21 cellular contexts compared by ENCODE assay signal in the genomic region with DNA sequence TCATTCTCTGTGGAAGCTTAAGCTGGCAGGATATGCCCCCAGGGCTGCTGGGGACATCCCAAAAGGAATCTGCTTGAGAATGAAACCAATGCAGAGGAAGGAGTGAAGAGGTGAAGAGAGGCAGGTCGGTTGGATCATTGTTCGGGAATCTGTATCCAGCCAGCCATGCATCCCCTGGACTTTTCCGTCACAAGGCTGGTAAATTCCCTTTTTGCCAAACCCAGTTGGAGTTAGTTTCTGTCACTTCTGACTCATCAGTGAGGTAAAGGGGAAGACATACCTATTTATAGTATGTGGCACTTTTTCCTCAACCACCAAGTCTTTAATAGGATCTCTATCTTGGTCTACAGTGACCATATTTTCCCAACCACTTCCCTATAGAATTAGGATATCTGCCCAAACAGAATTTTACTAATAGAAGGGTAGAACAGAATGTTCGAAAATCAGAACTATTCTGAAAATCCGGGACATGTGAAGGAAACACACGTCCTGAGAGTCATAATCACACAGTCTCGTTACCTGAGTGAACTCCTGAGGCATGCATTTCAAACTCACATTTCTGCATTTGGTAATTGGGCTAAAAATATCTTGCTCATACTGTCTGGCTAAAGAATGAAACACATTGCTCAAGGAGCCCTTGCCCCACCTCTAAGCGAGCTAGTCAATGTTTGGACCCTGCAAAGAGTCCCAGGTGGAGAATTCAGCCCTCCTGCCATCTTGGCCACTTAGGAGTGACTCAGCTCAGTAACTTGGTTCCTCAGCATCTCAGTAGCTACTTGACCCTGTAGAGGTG.
A peak's percentile ranks its signal among the peaks of the same experiment; 100 is the strongest.
DNase-seq lines count a peak whose midpoint lies in the region; ATAC-seq, FAIRE-seq and TF ChIP-seq lines count a peak whose summit lies in the region.
"Had no signal": no experiment of that assay in that cellular context is flagged by ENCODE, and none has a peak within 500 bp of the region (broad histone marks: within the 10 kb centered on the region; RNA-seq: fewer than 3 reads in every experiment).

No MANE protein-coding gene starts in this region.

- peaks cover 23% of the 10 kb centered on the region for H3K4me1 ChIP-seq in keratinocyte (ENCODE audit: control insufficient read depth, extremely low read depth, insufficient read depth, low read length)
- H3K4me1 ChIP-seq: vagina had no signal

- dilution Hi-C loops in keratinocyte (cut with MboI; ENCODE audit: extremely low pct_ligation_motif_present, low sequenced_read_pairs): no loop called here

- DNase-seq in AG20443 (ENCODE audit: low spot score) (peak; percentile 13), LHCN-M2 (ENCODE audit: low read depth) (peak; percentile 56), bronchial epithelial cell (ENCODE audit: low read depth) (peak; percentile 93), keratinocyte (ENCODE audit: low read depth, low spot score) (peak; percentile 83), SIG-M5 treated with dmso at 0.1 percent for 504 hours (lab: John Stamatoyannopoulos, UW; ENCODE audit: unreplicated experiment) (no peak)
- no peak for DNase-seq in stimulated activated CD4-positive, alpha-beta T cell treated with anti-CD3 and anti-CD28 coated beads, Interleukin-15, amount 100 ng/mL, for 24 hours
- DNase-seq: activated CD4-positive, CD25-positive, alpha-beta regulatory T cell treated with anti-CD3 and anti-CD28 coated beads, Interleukin-2, amount 50 U/mL, for 72 hours; activated T-cell treated with anti-CD3 and anti-CD28 coated beads, Interleukin-2, amount 50 U/mL, for 24 hours; anterior cingulate cortex; DMS79 treated with DMSO at 0.1 percent for 48 hours; mucosa of descending colon; NCI-H146; NCI-H774; posterior cingulate gyrus; stimulated activated CD4-positive, alpha-beta T cell treated with anti-CD3 and anti-CD28 coated beads, Interleukin-4, amount 100 ng/mL, for 24 hours; stimulated activated naive CD4-positive, alpha-beta T cell had no signal

- H3K9ac ChIP-seq in keratinocyte (ENCODE audit: control insufficient read depth, extremely low read depth, insufficient read depth, low read length): peak overlapping the region; percentile 57

- H3K27me3 ChIP-seq in bronchial epithelial cell (ENCODE audit: control insufficient read depth, insufficient read depth, low read length) (no peaks in the 10 kb centered on the region), keratinocyte (ENCODE audit: control insufficient read depth, extremely low read depth, insufficient read depth, low read length) (no peaks in the 10 kb centered on the region)
- H3K27me3 ChIP-seq: vagina had no signal

- peak overlapping the region; percentile 76 for H3K27ac ChIP-seq in keratinocyte (ENCODE audit: control insufficient read depth, insufficient read depth, low read length)
- H3K27ac ChIP-seq: vagina had no signal

- H4K20me1 ChIP-seq in keratinocyte (ENCODE audit: control insufficient read depth, extremely low read depth, insufficient read depth, low read length): no peaks in the 10 kb centered on the region

- H3K36me3 ChIP-seq in bronchial epithelial cell (ENCODE audit: control insufficient read depth, insufficient read depth, low read length): no peaks in the 10 kb centered on the region
- H3K36me3 ChIP-seq in keratinocyte (ENCODE audit: control insufficient read depth in 2 of 2, extremely low read depth in 1 of 2, insufficient read depth in 2 of 2, low read length in 2 of 2): no peaks in the 10 kb centered on the region
- H3K36me3 ChIP-seq: vagina had no signal

- no peak for TF ChIP-seq CTCF in bronchial epithelial cell (IDR thresholded peaks at IDR 0.05; ENCODE audit: insufficient read depth, low read length, severe bottlenecking)
- no peak for TF ChIP-seq CTCF in keratinocyte (optimal IDR thresholded peaks at IDR 0.05 in 1 of 3, IDR thresholded peaks at IDR 0.05 in 1 of 3, conservative IDR thresholded peaks at IDR 0.05 in 1 of 3; ENCODE audit: extremely low read depth in 1 of 3, insufficient read depth in 2 of 3, low read length in 3 of 3)

- H3K79me2 ChIP-seq in keratinocyte (ENCODE audit: control insufficient read depth, insufficient read depth, low read length): no peaks in the 10 kb centered on the region

- H3K4me2 ChIP-seq in keratinocyte (ENCODE audit: control insufficient read depth, extremely low read depth, insufficient read depth, low read depth, low read length): peak overlapping the region; percentile 65

- no peak overlapping the region for H3K4me3 ChIP-seq in bronchial epithelial cell (ENCODE audit: low read depth, low read length)
- H3K4me3 ChIP-seq in keratinocyte (ENCODE audit: control insufficient read depth in 2 of 3, extremely low read depth in 1 of 3, insufficient read depth in 2 of 3, low read depth in 1 of 3, low read length in 3 of 3): peak overlapping the region in 1 of 3 experiments; percentile 46
- H3K4me3 ChIP-seq: mucosa of descending colon, vagina had no signal

- no peaks in the 10 kb centered on the region for H3K9me1 ChIP-seq in keratinocyte (ENCODE audit: control insufficient read depth, extremely low read depth, insufficient read depth, low read length)

- ATAC-seq in HG02759 (IDR thresholded peaks at IDR 0.05; ENCODE audit: unreplicated experiment): no peak
- ATAC-seq in HG02840 (IDR thresholded peaks at IDR 0.05; ENCODE audit: low FRiP score, unreplicated experiment): no peak
- ATAC-seq: HCT116, mucosa of descending colon had no signal

- no peaks in the 10 kb centered on the region for H3K9me3 ChIP-seq in keratinocyte (ENCODE audit: control insufficient read depth, low read depth, low read length)
- H3K9me3 ChIP-seq: mucosa of descending colon, vagina had no signal

- H2AFZ ChIP-seq in keratinocyte (ENCODE audit: control insufficient read depth, low read length): peak overlapping the region; percentile 63

- FAIRE-seq in bronchial epithelial cell (lab: Jason Lieb, UNC): no peak
- peak; percentile 84 for FAIRE-seq in keratinocyte (lab: Jason Lieb, UNC)
- FAIRE-seq: GM12892 had no signal

Comparison
In these comparisons a context has a peak if more than half of its experiments do, and no peak if none do; other contexts are left out.
1. DNase-seq: peak in AG20443 (single experiment), LHCN-M2 (single experiment), bronchial epithelial cell (single experiment) and keratinocyte (single experiment); none in stimulated activated CD4-positive, alpha-beta T cell treated with anti-CD3 and anti-CD28 coated beads, Interleukin-15, amount 100 ng/mL, for 24 hours (single experiment) and SIG-M5 treated with dmso at 0.1 percent for 504 hours (single experiment).